Comparison of ENCODE assay signal across 9 cellular contexts in genomic region chr11:3947084-3947483, GRCh38.
DNase-seq lines count a peak whose midpoint lies in the region; ATAC-seq and TF ChIP-seq lines count a peak whose summit lies in the region.
"Had no signal": no experiment of that assay in that cellular context is flagged by ENCODE, and none has a peak within 500 bp of the region (broad histone marks: within the 10 kb centered on the region; RNA-seq: fewer than 3 reads in every experiment).

No MANE protein-coding gene starts in this region.

- H3K9ac ChIP-seq in SK-N-SH (no peak overlapping the region), parathyroid adenoma (no peak overlapping the region)

- no peak overlapping the region for H3K4me3 Mint-ChIP-seq in dendritic cell treated with granulocyte-macrophage colony-stimulating factor and Interleukin-4, amounts not matched to agents 40 ng/mL and 50 ng/mL, for 4 days

- H3K27me3 ChIP-seq in SK-N-SH (ENCODE audit: insufficient read depth) = no peaks in the 10 kb centered on the region
- no peaks in the 10 kb centered on the region for H3K27me3 ChIP-seq in parathyroid adenoma (ENCODE audit: control insufficient read depth, insufficient read depth, low read length)

- no peaks in the 10 kb centered on the region for H3F3A ChIP-seq in SK-N-SH (replicated peaks; ENCODE audit: insufficient read depth)

- H3K4me1 ChIP-seq in SK-N-SH (ENCODE audit: control insufficient read depth in 1 of 2, insufficient read depth in 2 of 2, low read depth in 1 of 2, low read length in 1 of 2) (peaks cover 3 to 9% of the 10 kb centered on the region in 2 experiments; a peak in 2 of 4 replicates), parathyroid adenoma (peaks cover 7% of the 10 kb centered on the region)

- DNase-seq in DMS153 (lab: John Stamatoyannopoulos, UW) = peak; percentile 48
- no peak for DNase-seq in DMS153 treated with DMSO at 0.1 percent for 48 hours (lab: John Stamatoyannopoulos, UW; ENCODE audit: unreplicated experiment)
- DNase-seq in SK-N-SH = no peak
- DNase-seq in NCI-H1436 (lab: John Stamatoyannopoulos, UW) = no peak
- no peak for DNase-seq in DMS 273 (lab: John Stamatoyannopoulos, UW; ENCODE audit: unreplicated experiment)

- TF ChIP-seq RAD21 in SK-N-SH (IDR thresholded peaks at IDR 0.05; ENCODE audit: low read length) = no peak

- no peaks in the 10 kb centered on the region for H3K9me3 Mint-ChIP-seq in dendritic cell treated with granulocyte-macrophage colony-stimulating factor and Interleukin-4, amounts not matched to agents 40 ng/mL and 50 ng/mL, for 4 days

- peak overlapping the region; percentile 25 for H3K27ac Mint-ChIP-seq in dendritic cell treated with granulocyte-macrophage colony-stimulating factor and Interleukin-4, amounts not matched to agents 40 ng/mL and 50 ng/mL, for 4 days

- no peaks in the 10 kb centered on the region for H3K9me3 ChIP-seq in SK-N-SH
- no peaks in the 10 kb centered on the region for H3K9me3 ChIP-seq in parathyroid adenoma (ENCODE audit: control insufficient read depth, low read length)

- POLR2A ChIA-PET in SK-N-SH (lab: Yijun Ruan, JAX) = no interaction called here

- intact Hi-C loops in dendritic cell treated with granulocyte-macrophage colony-stimulating factor and Interleukin-4, amounts not matched to agents 40 ng/mL and 50 ng/mL, for 4 days (cut with micrococcal nuclease) = no loop called here

- no peaks in the 10 kb centered on the region for H3K9me2 ChIP-seq in SK-N-SH

- H3K27ac ChIP-seq in SK-N-SH (ENCODE audit: low read depth in 2 of 2, low read length in 1 of 2) (peak overlapping the region; percentile 31 to 63; a peak in 2 of 4 replicates), parathyroid adenoma (peak overlapping the region; percentile 42)
- H3K27ac ChIP-seq: 22Rv1 had no signal

- TF ChIP-seq CTCF in SK-N-SH (IDR thresholded peaks at IDR 0.05) (no peak), parathyroid adenoma (IDR thresholded peaks at IDR 0.05) (no peak)

- no peak overlapping the region for H3K4me2 ChIP-seq in SK-N-SH
- no peak overlapping the region for H3K4me2 ChIP-seq in parathyroid adenoma (ENCODE audit: low read length)

- no peak overlapping the region for H3K4me3 ChIP-seq in SK-N-SH (ENCODE audit: low read depth in 2 of 2, low read length in 1 of 2)
- H3K4me3 ChIP-seq in parathyroid adenoma (ENCODE audit: low read depth, low read length) = no peak overlapping the region

- H3K36me3 Mint-ChIP-seq in dendritic cell treated with granulocyte-macrophage colony-stimulating factor and Interleukin-4, amounts not matched to agents 40 ng/mL and 50 ng/mL, for 4 days (ENCODE audit: low read depth) = peaks cover 5% of the 10 kb centered on the region

- H3K27me3 Mint-ChIP-seq in dendritic cell treated with granulocyte-macrophage colony-stimulating factor and Interleukin-4, amounts not matched to agents 40 ng/mL and 50 ng/mL, for 4 days = no peaks in the 10 kb centered on the region

- CTCF ChIA-PET in SK-N-SH (lab: Yijun Ruan, JAX) = no interaction called here

- 26% methylated on average over 1 of the region's 1 CpG for WGBS in SK-N-SH (ENCODE audit: low lambda C conversion rate)

- peak; percentile 73 for ATAC-seq in HG02852 (IDR thresholded peaks at IDR 0.05; ENCODE audit: unreplicated experiment)

- H3K36me3 ChIP-seq in SK-N-SH (replicated peaks in 1 of 2; ENCODE audit: control insufficient read depth in 1 of 2, insufficient read depth in 2 of 2, low read length in 1 of 2) (no peaks in the 10 kb centered on the region), parathyroid adenoma (ENCODE audit: control insufficient read depth, insufficient read depth, low read length) (no peaks in the 10 kb centered on the region)

- H2AFZ ChIP-seq in SK-N-SH (ENCODE audit: low read depth) (no peak overlapping the region), parathyroid adenoma (no peak overlapping the region)

- peaks cover 70% of the 10 kb centered on the region for H3K4me1 Mint-ChIP-seq in dendritic cell treated with granulocyte-macrophage colony-stimulating factor and Interleukin-4, amounts not matched to agents 40 ng/mL and 50 ng/mL, for 4 days (ENCODE audit: low read depth)

- no peaks in the 10 kb centered on the region for H4K20me1 ChIP-seq in SK-N-SH (ENCODE audit: insufficient read depth)

- no peak for TF ChIP-seq EP300 in SK-N-SH (IDR thresholded peaks at IDR 0.05; ENCODE audit: borderline replicate concordance in 1 of 2, low read depth in 1 of 2, low read length in 1 of 2)

- H3K79me2 ChIP-seq in SK-N-SH (ENCODE audit: insufficient read depth) (no peaks in the 10 kb centered on the region), parathyroid adenoma (peaks cover 13% of the 10 kb centered on the region)

TF ChIP-seq in SK-N-SH, 30 proteins besides CTCF, POLR2A, EP300 and RAD21:
- TF ChIP-seq CHD2 (IDR thresholded peaks at IDR 0.05; ENCODE audit: low read length, partially characterized antibody) = no peak
- peak; percentile 34; the same call in 1 of the 2 replicates for TF ChIP-seq TCF12 (IDR thresholded peaks at IDR 0.05)
